20 cellular contexts compared by ENCODE assay signal in genomic region chr3:50270841-50271240, GRCh38. TPM values are rescaled to one million over a fixed set of nuclear protein-coding genes. Genes with fewer than 3 reads are reported as not detected.
DNase-seq lines count a peak whose midpoint lies in the region; ATAC-seq and TF ChIP-seq lines count a peak whose summit lies in the region.
"Had no signal": no experiment of that assay in that cellular context is flagged by ENCODE, and none has a peak within 500 bp of the region (broad histone marks: within the 10 kb centered on the region; RNA-seq: fewer than 3 reads in every experiment).

No MANE protein-coding gene starts in this region.

- TF ChIP-seq RAD21 in HCT116 (IDR thresholded peaks at IDR 0.05; ENCODE audit: low read depth), result no peak

- BruUV-seq in HCT116 (replicated peaks; lab: Mats Ljungman, UMichigan) (TSS peak; percentile 29), mammary epithelial cell (replicated peaks; lab: Mats Ljungman, UMichigan) (no TSS peak)

- no peaks in the 10 kb centered on the region for H3K9me2 ChIP-seq in HCT116 (ENCODE audit: insufficient read depth)

- H3K36me3 Mint-ChIP-seq in mesothelial cell of epicardium, result peaks cover 14% of the 10 kb centered on the region
- no peaks in the 10 kb centered on the region for H3K36me3 Mint-ChIP-seq in WTC11
- H3K36me3 Mint-ChIP-seq: naive B cell; stimulated activated naive B cell treated with anti-CD40 and anti-IgM and Interleukin-4, amounts not matched to agents 10 μg/mL and 1 μg/mL and 100 μg/mL, for 72 hours had no signal

- POLR2A ChIA-PET in HCT116 (lab: Charles Lee) (interaction anchor here (1.5 kb wide), 1 partner anchor 21 kb away, joined by 3 read pairs; the partner anchor contains the start of gene IFRD2), WTC11 (lab: Charles Lee) (interaction anchor here (0.9 kb wide), 1 partner anchor 10 kb away, joined by 3 read pairs; no protein-coding TSS in a partner anchor)

- RAD21 ChIA-PET in HCT116 (lab: Charles Lee; ENCODE audit: low non-redundant PET in 1 of 2, low total read pairs in 2 of 2, uncharacterized antibody in 2 of 2, unreplicated experiment in 2 of 2), result no interaction called here

- TF ChIP-seq CTCF in HCT116 (IDR thresholded peaks at IDR 0.05 in 2 of 3, conservative IDR thresholded peaks at IDR 0.05 in 1 of 3; ENCODE audit: borderline replicate concordance in 1 of 3, insufficient read depth in 1 of 3, low read depth in 2 of 3, low read length in 2 of 3), result no peak
- TF ChIP-seq CTCF in mammary epithelial cell (conservative IDR thresholded peaks at IDR 0.05 in 1 of 2, IDR thresholded peaks at IDR 0.05 in 1 of 2; ENCODE audit: extremely low read depth in 1 of 2, insufficient read depth in 1 of 2, low read depth in 1 of 2, low read length in 2 of 2), result no peak
- TF ChIP-seq CTCF in mesothelial cell of epicardium (IDR thresholded peaks at IDR 0.05; ENCODE audit: unreplicated experiment), result no peak
- no peak for TF ChIP-seq CTCF in tibial artery (IDR thresholded peaks at IDR 0.05)
- no peak for TF ChIP-seq CTCF in WTC11 (IDR thresholded peaks at IDR 0.05)

- H4K20me1 ChIP-seq in HCT116 (ENCODE audit: insufficient read depth) (no peaks in the 10 kb centered on the region), mammary epithelial cell (ENCODE audit: insufficient read depth, low read length) (no peaks in the 10 kb centered on the region)

- H3K79me2 ChIP-seq in HCT116 (ENCODE audit: insufficient read depth, low read length) (no peaks in the 10 kb centered on the region), mammary epithelial cell (ENCODE audit: insufficient read depth, low read length) (no peaks in the 10 kb centered on the region)

- H3K9ac ChIP-seq in HCT116 (ENCODE audit: low read length) (no peak overlapping the region), mammary epithelial cell (ENCODE audit: insufficient read depth, low read length) (no peak overlapping the region)

- H3K4me1 ChIP-seq in HCT116 (ENCODE audit: control insufficient read depth in 1 of 2, insufficient read depth in 2 of 2, low read length in 2 of 2) (peaks cover 70 to 85% of the 10 kb centered on the region in 2 experiments), mammary epithelial cell (ENCODE audit: insufficient read depth, low read length) (peaks cover 38% of the 10 kb centered on the region), tibial artery (peaks cover 0 to 74% (median 55%) of the 10 kb centered on the region in 4 donors)

- no peaks in the 10 kb centered on the region for H3K9me3 ChIP-seq in HCT116 (ENCODE audit: control insufficient read depth in 1 of 2, insufficient read depth in 1 of 2, low read depth in 1 of 2, low read length in 2 of 2)
- no peaks in the 10 kb centered on the region for H3K9me3 ChIP-seq in mammary epithelial cell (replicated peaks; ENCODE audit: insufficient read depth, low read length)
- no peaks in the 10 kb centered on the region for H3K9me3 ChIP-seq in tibial artery
- H3K9me3 ChIP-seq: left lung, SJCRH30 had no signal

- TF ChIP-seq POLR2A in HCT116 (IDR thresholded peaks at IDR 0.05; ENCODE audit: borderline replicate concordance, extremely low read depth, insufficient read depth, insufficient read length), result no peak

- H3K4me2 ChIP-seq in HCT116 (ENCODE audit: low read length) (peak overlapping the region; percentile 80), mammary epithelial cell (ENCODE audit: insufficient read depth, low read depth, low read length) (peak overlapping the region; percentile 73)

- H3K36me3 ChIP-seq in HCT116 (ENCODE audit: control insufficient read depth in 1 of 2, insufficient read depth in 2 of 2, low read length in 2 of 2) (no peaks in the 10 kb centered on the region), mammary epithelial cell (ENCODE audit: insufficient read depth, low read length) (no peaks in the 10 kb centered on the region), tibial artery (peaks cover 0 to 5% (median 0%) of the 10 kb centered on the region in 3 donors)
- H3K36me3 ChIP-seq: left lung, SJCRH30 had no signal

- peaks cover 25% of the 10 kb centered on the region for H3K27me3 Mint-ChIP-seq in mesothelial cell of epicardium (ENCODE audit: low read depth)
- peaks cover 31% of the 10 kb centered on the region for H3K27me3 Mint-ChIP-seq in WTC11 (ENCODE audit: low read depth)

- in situ Hi-C loops in mammary epithelial cell (cut with MboI; ENCODE audit: low sequenced_read_pairs in 2 of 2), result loop anchor here (5.0 to 10.0 kb wide), 4 partner anchors 39 to 79 kb away; partner anchors contain the start of genes GNAT1 (in 2 of the 2), HYAL2 (in 1 of the 2) and TUSC2 (in 1 of the 2)

- WGBS in mammary epithelial cell (ENCODE audit: low coverage, missing lambda C conversion rate), result 78% methylated on average over 8 of the region's 10 CpGs

- H3K27ac Mint-ChIP-seq in mesothelial cell of epicardium (peak overlapping the region; percentile 100), WTC11 (no peak overlapping the region)
- H3K27ac Mint-ChIP-seq: naive B cell; progenitor cell of endocrine pancreas; stimulated activated naive B cell treated with anti-CD40 and anti-IgM and Interleukin-4, amounts not matched to agents 10 μg/mL and 1 μg/mL and 100 μg/mL, for 72 hours had no signal

- H3K27me3 ChIP-seq in HCT116 (ENCODE audit: insufficient read depth, low read length) (no peaks in the 10 kb centered on the region), mammary epithelial cell (ENCODE audit: insufficient read depth, low read length) (no peaks in the 10 kb centered on the region), tibial artery (no peaks in the 10 kb centered on the region)
- H3K27me3 ChIP-seq: SJCRH30 had no signal

- peak overlapping the region; percentile 72 for H3K4me3 Mint-ChIP-seq in mesothelial cell of epicardium
- no peak overlapping the region for H3K4me3 Mint-ChIP-seq in WTC11
- H3K4me3 Mint-ChIP-seq: naive B cell; stimulated activated naive B cell treated with anti-CD40 and anti-IgM and Interleukin-4, amounts not matched to agents 10 μg/mL and 1 μg/mL and 100 μg/mL, for 72 hours had no signal

- no peaks in the 10 kb centered on the region for H3K9me3 Mint-ChIP-seq in mesothelial cell of epicardium
- no peaks in the 10 kb centered on the region for H3K9me3 Mint-ChIP-seq in WTC11
- H3K9me3 Mint-ChIP-seq: naive B cell; stimulated activated naive B cell treated with anti-CD40 and anti-IgM and Interleukin-4, amounts not matched to agents 10 μg/mL and 1 μg/mL and 100 μg/mL, for 72 hours had no signal

- H3K27ac ChIP-seq in HCT116 (ENCODE audit: low read depth, low read length) (peak overlapping the region; percentile 88; the same call in 1 of the 2 replicates), mammary epithelial cell (ENCODE audit: insufficient read depth, low read depth, low read length) (no peak overlapping the region), tibial artery (peak overlapping the region; percentile 84 to 98)
- H3K27ac ChIP-seq: foreskin keratinocyte, left lung, SJCRH30 had no signal

- CTCF ChIA-PET in HCT116 (lab: Charles Lee), result interaction anchor here (1.1 to 3.4 kb wide), 4 partner anchors 11 to 76 kb away, joined by 3 to 27 read pairs (median 11); no protein-coding TSS in a partner anchor
- CTCF ChIA-PET in mammary epithelial cell (lab: Charles Lee; ENCODE audit: low non-redundant PET), result no interaction called here
- CTCF ChIA-PET in WTC11 (lab: Charles Lee), result interaction anchor here (2.2 to 12.5 kb wide), 3 partner anchors 11 to 77 kb away, joined by 8 to 145 read pairs (median 88); partner anchors contain the start of gene GNAT1

- H3K4me3 ChIP-seq in HCT116 (replicated peaks in 1 of 2; ENCODE audit: low read depth in 1 of 2, low read length in 2 of 2) (no peak overlapping the region), mammary epithelial cell (replicated peaks in 1 of 3; ENCODE audit: insufficient read depth in 1 of 3, low read depth in 2 of 3, low read length in 3 of 3) (no peak overlapping the region), tibial artery (no peak overlapping the region)
- H3K4me3 ChIP-seq: SJCRH30 had no signal

- ATAC-seq in HCT116 (no peak), HG03045 (IDR thresholded peaks at IDR 0.05; ENCODE audit: unreplicated experiment) (no peak), WTC11 (no peak)
- ATAC-seq: activated CD4-positive, CD25-positive, alpha-beta regulatory T cell treated with anti-CD3 and anti-CD28 coated beads, Interleukin-2, amount 50 U/mL, for 24 hours; foreskin keratinocyte; left lung; stimulated activated naive B cell treated with anti-CD40 and anti-IgM and Interleukin-4, amounts not matched to agents 10 μg/mL and 1 μg/mL and 100 μg/mL, for 72 hours had no signal

- intact Hi-C loops in HCT116 (cut with micrococcal nuclease) (loop anchor here (5.0 kb wide), 1 partner anchor 149 kb away; no protein-coding TSS in a partner anchor), mammary epithelial cell (cut with micrococcal nuclease) (loop anchor here (1.0 to 5.0 kb wide), 2 partner anchors 107 to 149 kb away; no protein-coding TSS in a partner anchor), tibial artery (cut with DNase I; ENCODE audit: low total_unique reads) (loop anchor here (1.0 to 10.0 kb wide), 2 partner anchors 44 to 146 kb away; no protein-coding TSS in a partner anchor)

- dilution Hi-C loops in mammary epithelial cell (cut with HindIII; ENCODE audit: low sequenced_read_pairs), result no loop called here

- DNase-seq in HCT116 (ENCODE audit: low read depth, low spot score) (no peak), mammary epithelial cell (no peak), mesothelial cell of epicardium (ENCODE audit: low spot score in 2 of 2, unreplicated experiment in 2 of 2) (no peak), tibial artery (no peak), DMS53 (lab: John Stamatoyannopoulos, UW) (no peak), WTC11 (ENCODE audit: low spot score) (no peak), NCI-H226 (no peak)
- DNase-seq: cerebellar nuclear complex; foreskin keratinocyte; MM.1S; naive B cell; NCI-H1694; NCI-H446 treated with DMSO at 0.1 percent for 48 hours; SJCRH30; stimulated activated naive B cell treated with anti-CD40 and anti-IgM and Interleukin-4, amounts not matched to agents 10 μg/mL and 1 μg/mL and 100 μg/mL, for 72 hours had no signal

- H2AFZ ChIP-seq in HCT116 (ENCODE audit: low read depth, low read length, poor library complexity, severe bottlenecking) (no peak overlapping the region), mammary epithelial cell (ENCODE audit: low read depth, low read length) (no peak overlapping the region)

- H3K4me1 Mint-ChIP-seq in mesothelial cell of epicardium (peaks cover 69% of the 10 kb centered on the region), WTC11 (peaks cover 52% of the 10 kb centered on the region)

RNA-seq across cellular contexts. Expression of gene SEMA3B, which starts 1.9 kb away (rescaled TPM):
- total RNA-seq in HCT116 (2021; ENCODE audit: unreplicated experiment) (46.2 TPM), mammary epithelial cell (10 to 100 TPM in 1 of 2 donors, 1 to 10 TPM in 1; 4.3 to 15.5 TPM), mesothelial cell of epicardium (166 to 179 TPM (median 177 TPM) in 3 replicates), WTC11 (2021) (7.3 to 9.0 TPM (median 8.7 TPM) in 3 replicates)
- 51.1 and 79.0 TPM in 2 replicates for polyA plus RNA-seq in HCT116 (2012)
- 8.4 TPM for polyA plus RNA-seq in mammary epithelial cell
- polyA minus RNA-seq in mammary epithelial cell, result 0.31 TPM

RNA-seq across cellular contexts. Expression of gene LSMEM2, which starts 8.0 kb away (rescaled TPM):
- total RNA-seq in HCT116 (2021; ENCODE audit: unreplicated experiment) (not detected), mammary epithelial cell (under 1 TPM in 1 of 2 donors, not detected in 1; 0.19 TPM), mesothelial cell of epicardium (0.38 to 0.51 TPM (median 0.50 TPM) in 3 replicates), WTC11 (2021) (0.41 to 0.60 TPM (median 0.57 TPM) in 3 replicates)
- 0.18 and 0.41 TPM in 2 replicates for polyA plus RNA-seq in HCT116 (2012)
- 0.05 TPM for polyA plus RNA-seq in mammary epithelial cell
- polyA minus RNA-seq in mammary epithelial cell, result not detected
- total RNA-seq: foreskin keratinocyte; progenitor cell of endocrine pancreas; SJCRH30; T-helper 2 cell treated with Interferon-gamma antibody and Interleukin-4, amounts not matched to agents 100 ng/mL and 5 ng/mL, for 36 hours had no signal

RNA-seq across cellular contexts. Expression of gene IFRD2, which starts 21.4 kb away (rescaled TPM):
- 146 TPM for total RNA-seq in HCT116 (2021; ENCODE audit: unreplicated experiment)
- 101 and 103 TPM in 2 replicates for polyA plus RNA-seq in HCT116 (2012)
- 100 to 1,000 TPM in 1 of 2 donors, 10 to 100 TPM in 1; 65.5 to 117 TPM for total RNA-seq in mammary epithelial cell
- 122 TPM for polyA plus RNA-seq in mammary epithelial cell
- 94.5 TPM for polyA minus RNA-seq in mammary epithelial cell
- total RNA-seq in mesothelial cell of epicardium, result 40.2 to 47.3 TPM (median 46.9 TPM) in 3 replicates
- 63.2 to 92.0 TPM (median 75.6 TPM) in 3 replicates for total RNA-seq in WTC11 (2021)

RNA-seq across cellular contexts. Expression of gene HYAL3, which starts 28.4 kb away (rescaled TPM):
- 10.3 TPM for total RNA-seq in HCT116 (2021; ENCODE audit: unreplicated experiment)
- polyA plus RNA-seq in HCT116 (2012), result 4.6 and 6.5 TPM in 2 replicates
- 10 to 100 TPM in 1 of 2 donors, 1 to 10 TPM in 1; 9.7 to 12.7 TPM for total RNA-seq in mammary epithelial cell
- 23.8 TPM for polyA plus RNA-seq in mammary epithelial cell
- 12.6 TPM for polyA minus RNA-seq in mammary epithelial cell
- 2.9 to 3.0 TPM (median 2.9 TPM) in 3 replicates for total RNA-seq in mesothelial cell of epicardium
- 2.9 to 3.8 TPM (median 3.2 TPM) in 3 replicates for total RNA-seq in WTC11 (2021)

RNA-seq across cellular contexts. Expression of gene NAA80, which starts 28.4 kb away (rescaled TPM):
- total RNA-seq in HCT116 (2021; ENCODE audit: unreplicated experiment) (21.3 TPM), mammary epithelial cell (10 to 100 TPM in 1 of 2 donors, 1 to 10 TPM in 1; 8.3 to 20.9 TPM), mesothelial cell of epicardium (14.5 to 17.3 TPM (median 15.4 TPM) in 3 replicates), WTC11 (2021) (13.7 to 17.3 TPM (median 13.7 TPM) in 3 replicates)
- polyA plus RNA-seq in HCT116 (2012), result 27.0 and 31.4 TPM in 2 replicates
- 14.6 TPM for polyA plus RNA-seq in mammary epithelial cell
- polyA minus RNA-seq in mammary epithelial cell, result 71.3 TPM
